Comparison of ENCODE assay signal across 1 cellular context in the genomic region with DNA sequence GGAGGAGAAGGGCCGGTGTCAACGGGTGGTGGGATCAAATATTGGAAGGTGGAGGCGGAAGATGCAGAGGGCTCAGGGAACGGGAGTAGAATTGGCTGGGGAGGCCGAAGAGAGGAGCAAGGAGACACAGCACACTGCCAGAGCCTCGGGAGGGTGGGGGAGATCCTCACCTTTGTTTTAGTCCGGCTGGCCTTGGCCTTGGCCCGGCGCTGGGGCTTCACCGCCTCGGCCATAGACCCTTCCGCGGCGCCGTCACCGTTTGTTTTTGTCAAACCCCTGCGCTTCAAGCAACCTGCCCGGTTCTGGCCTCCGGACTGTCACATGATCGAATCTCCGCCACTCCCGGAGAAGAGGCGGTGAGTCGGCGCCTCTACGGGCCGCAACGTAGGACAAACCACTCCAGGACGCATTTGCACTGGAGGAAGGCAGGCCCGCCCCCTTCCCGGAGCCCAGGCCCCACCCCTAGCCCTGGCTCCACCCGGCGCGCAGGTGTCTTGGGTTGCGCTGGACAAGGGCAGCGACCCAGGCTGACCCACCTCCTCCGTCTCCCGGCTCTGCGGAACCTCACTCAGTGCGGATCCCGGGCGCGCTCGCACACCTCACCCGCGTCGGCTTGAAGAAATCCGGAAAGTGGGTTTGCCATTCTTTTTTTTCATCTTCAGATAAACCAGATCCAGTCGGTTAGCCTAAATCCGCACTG.
TF ChIP-seq lines count a peak whose summit lies in the region.

A gene with protein sequence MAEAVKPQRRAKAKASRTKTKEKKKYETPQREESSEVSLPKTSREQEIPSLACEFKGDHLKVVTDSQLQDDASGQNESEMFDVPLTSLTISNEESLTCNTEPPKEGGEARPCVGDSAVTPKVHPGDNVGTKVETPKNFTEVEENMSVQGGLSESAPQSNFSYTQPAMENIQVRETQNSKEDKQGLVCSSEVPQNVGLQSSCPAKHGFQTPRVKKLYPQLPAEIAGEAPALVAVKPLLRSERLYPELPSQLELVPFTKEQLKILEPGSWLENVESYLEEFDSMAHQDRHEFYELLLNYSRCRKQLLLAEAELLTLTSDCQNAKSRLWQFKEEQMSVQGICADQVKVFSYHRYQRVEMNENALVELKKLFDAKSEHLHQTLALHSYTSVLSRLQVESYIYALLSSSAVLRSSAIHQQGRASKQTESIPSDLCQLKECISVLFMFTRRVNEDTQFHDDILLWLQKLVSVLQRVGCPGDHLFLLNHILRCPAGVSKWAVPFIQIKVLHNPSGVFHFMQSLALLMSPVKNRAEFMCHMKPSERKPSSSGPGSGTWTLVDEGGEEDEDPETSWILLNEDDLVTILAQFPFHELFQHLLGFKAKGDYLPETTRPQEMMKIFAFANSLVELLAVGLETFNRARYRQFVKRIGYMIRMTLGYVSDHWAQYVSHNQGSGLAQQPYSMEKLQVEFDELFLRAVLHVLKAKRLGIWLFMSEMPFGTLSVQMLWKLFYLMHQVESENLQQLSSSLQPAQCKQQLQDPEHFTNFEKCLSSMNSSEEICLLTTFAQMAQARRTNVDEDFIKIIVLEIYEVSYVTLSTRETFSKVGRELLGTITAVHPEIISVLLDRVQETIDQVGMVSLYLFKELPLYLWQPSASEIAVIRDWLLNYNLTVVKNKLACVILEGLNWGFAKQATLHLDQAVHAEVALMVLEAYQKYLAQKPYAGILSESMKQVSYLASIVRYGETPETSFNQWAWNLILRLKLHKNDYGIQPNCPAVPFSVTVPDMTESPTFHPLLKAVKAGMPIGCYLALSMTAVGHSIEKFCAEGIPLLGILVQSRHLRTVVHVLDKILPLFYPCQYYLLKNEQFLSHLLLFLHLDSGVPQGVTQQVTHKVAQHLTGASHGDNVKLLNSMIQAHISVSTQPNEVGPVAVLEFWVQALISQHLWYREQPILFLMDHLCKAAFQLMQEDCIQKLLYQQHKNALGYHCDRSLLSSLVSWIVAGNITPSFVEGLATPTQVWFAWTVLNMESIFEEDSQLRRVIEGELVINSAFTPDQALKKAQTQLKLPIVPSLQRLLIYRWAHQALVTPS (N-terminal part only) (minus strand): TSS at position 323 of the 700 bp plus-strand sequence. CDS start 90 bp downstream, at position 233.

TF ChIP-seq in HepG2, 621 proteins besides CTCF, POLR2A, EP300 and RAD21 (continued from another document and continues in another):
- TF ChIP-seq, protein P1, sequence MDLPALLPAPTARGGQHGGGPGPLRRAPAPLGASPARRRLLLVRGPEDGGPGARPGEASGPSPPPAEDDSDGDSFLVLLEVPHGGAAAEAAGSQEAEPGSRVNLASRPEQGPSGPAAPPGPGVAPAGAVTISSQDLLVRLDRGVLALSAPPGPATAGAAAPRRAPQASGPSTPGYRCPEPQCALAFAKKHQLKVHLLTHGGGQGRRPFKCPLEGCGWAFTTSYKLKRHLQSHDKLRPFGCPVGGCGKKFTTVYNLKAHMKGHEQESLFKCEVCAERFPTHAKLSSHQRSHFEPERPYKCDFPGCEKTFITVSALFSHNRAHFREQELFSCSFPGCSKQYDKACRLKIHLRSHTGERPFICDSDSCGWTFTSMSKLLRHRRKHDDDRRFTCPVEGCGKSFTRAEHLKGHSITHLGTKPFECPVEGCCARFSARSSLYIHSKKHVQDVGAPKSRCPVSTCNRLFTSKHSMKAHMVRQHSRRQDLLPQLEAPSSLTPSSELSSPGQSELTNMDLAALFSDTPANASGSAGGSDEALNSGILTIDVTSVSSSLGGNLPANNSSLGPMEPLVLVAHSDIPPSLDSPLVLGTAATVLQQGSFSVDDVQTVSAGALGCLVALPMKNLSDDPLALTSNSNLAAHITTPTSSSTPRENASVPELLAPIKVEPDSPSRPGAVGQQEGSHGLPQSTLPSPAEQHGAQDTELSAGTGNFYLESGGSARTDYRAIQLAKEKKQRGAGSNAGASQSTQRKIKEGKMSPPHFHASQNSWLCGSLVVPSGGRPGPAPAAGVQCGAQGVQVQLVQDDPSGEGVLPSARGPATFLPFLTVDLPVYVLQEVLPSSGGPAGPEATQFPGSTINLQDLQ (CRISPR knock-in tag; IDR thresholded peaks at IDR 0.05), result no peak
- TF ChIP-seq ZNF614 (CRISPR knock-in tag; IDR thresholded peaks at IDR 0.05; ENCODE audit: borderline replicate concordance), result no peak
- TF ChIP-seq NFYC (CRISPR knock-in tag; IDR thresholded peaks at IDR 0.05), result peak; percentile 86
- TF ChIP-seq ZNF557 (CRISPR knock-in tag; IDR thresholded peaks at IDR 0.05), result no peak
- TF ChIP-seq ZNF160 (CRISPR knock-in tag; IDR thresholded peaks at IDR 0.05), result no peak; the same call in 1 of the 2 replicates
- TF ChIP-seq BRF2 (CRISPR knock-in tag; IDR thresholded peaks at IDR 0.05), result no peak
- TF ChIP-seq, protein P2, sequence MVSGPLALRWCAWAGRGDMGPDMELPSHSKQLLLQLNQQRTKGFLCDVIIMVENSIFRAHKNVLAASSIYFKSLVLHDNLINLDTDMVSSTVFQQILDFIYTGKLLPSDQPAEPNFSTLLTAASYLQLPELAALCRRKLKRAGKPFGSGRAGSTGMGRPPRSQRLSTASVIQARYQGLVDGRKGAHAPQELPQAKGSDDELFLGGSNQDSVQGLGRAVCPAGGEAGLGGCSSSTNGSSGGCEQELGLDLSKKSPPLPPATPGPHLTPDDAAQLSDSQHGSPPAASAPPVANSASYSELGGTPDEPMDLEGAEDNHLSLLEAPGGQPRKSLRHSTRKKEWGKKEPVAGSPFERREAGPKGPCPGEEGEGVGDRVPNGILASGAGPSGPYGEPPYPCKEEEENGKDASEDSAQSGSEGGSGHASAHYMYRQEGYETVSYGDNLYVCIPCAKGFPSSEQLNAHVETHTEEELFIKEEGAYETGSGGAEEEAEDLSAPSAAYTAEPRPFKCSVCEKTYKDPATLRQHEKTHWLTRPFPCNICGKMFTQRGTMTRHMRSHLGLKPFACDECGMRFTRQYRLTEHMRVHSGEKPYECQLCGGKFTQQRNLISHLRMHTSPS (CRISPR knock-in tag; IDR thresholded peaks at IDR 0.05; ENCODE audit: low read depth), result no peak
- TF ChIP-seq, protein P3, sequence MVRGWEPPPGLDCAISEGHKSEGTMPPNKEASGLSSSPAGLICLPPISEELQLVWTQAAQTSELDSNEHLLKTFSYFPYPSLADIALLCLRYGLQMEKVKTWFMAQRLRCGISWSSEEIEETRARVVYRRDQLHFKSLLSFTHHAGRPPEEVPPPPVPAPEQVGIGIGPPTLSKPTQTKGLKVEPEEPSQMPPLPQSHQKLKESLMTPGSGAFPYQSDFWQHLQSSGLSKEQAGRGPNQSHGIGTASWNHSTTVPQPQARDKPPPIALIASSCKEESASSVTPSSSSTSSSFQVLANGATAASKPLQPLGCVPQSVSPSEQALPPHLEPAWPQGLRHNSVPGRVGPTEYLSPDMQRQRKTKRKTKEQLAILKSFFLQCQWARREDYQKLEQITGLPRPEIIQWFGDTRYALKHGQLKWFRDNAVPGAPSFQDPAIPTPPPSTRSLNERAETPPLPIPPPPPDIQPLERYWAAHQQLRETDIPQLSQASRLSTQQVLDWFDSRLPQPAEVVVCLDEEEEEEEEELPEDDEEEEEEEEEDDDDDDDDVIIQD (CRISPR knock-in tag; IDR thresholded peaks at IDR 0.05; ENCODE audit: low read depth), result peak; percentile 55; the same call in 1 of the 2 replicates
- TF ChIP-seq ZNF230 (CRISPR knock-in tag; IDR thresholded peaks at IDR 0.05), result no peak
- no peak for TF ChIP-seq MIER2 (CRISPR knock-in tag; IDR thresholded peaks at IDR 0.05)
- TF ChIP-seq TCF7L2 (IDR thresholded peaks at IDR 0.05; ENCODE audit: low read depth, low read length), result no peak
- TF ChIP-seq ZNF331 (CRISPR knock-in tag; IDR thresholded peaks at IDR 0.05), result peak; percentile 84
- TF ChIP-seq XRCC5 (optimal IDR thresholded peaks at IDR 0.05; ENCODE audit: low read length), result no peak
- TF ChIP-seq, protein P4, sequence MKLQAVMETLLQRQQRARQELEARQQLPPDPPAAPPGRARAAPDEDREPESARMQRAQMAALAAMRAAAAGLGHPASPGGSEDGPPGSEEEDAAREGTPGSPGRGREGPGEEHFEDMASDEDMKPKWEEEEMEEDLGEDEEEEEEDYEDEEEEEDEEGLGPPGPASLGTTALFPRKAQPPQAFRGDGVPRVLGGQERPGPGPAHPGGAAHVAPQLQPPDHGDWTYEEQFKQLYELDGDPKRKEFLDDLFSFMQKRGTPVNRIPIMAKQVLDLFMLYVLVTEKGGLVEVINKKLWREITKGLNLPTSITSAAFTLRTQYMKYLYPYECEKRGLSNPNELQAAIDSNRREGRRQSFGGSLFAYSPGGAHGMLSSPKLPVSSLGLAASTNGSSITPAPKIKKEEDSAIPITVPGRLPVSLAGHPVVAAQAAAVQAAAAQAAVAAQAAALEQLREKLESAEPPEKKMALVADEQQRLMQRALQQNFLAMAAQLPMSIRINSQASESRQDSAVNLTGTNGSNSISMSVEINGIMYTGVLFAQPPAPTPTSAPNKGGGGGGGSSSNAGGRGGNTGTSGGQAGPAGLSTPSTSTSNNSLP (IDR thresholded peaks at IDR 0.05; ENCODE audit: low read depth, low read length), result no peak
- TF ChIP-seq ZSCAN12 (CRISPR knock-in tag; IDR thresholded peaks at IDR 0.05), result no peak
- no peak for TF ChIP-seq GTF2F1 (IDR thresholded peaks at IDR 0.05; ENCODE audit: low read length)
- no peak for TF ChIP-seq PCBP2 (optimal IDR thresholded peaks at IDR 0.05; ENCODE audit: low read depth, low read length, poor library complexity, severe bottlenecking)
- TF ChIP-seq ZNF652 (CRISPR knock-in tag; IDR thresholded peaks at IDR 0.05; ENCODE audit: borderline replicate concordance, low read depth), result no peak
- TF ChIP-seq CREM (IDR thresholded peaks at IDR 0.05), result peak; percentile 67
- no peak for TF ChIP-seq CREM (CRISPR knock-in tag; IDR thresholded peaks at IDR 0.05)
- no peak for TF ChIP-seq MAFG (CRISPR knock-in tag; IDR thresholded peaks at IDR 0.05)
- TF ChIP-seq, protein P5, sequence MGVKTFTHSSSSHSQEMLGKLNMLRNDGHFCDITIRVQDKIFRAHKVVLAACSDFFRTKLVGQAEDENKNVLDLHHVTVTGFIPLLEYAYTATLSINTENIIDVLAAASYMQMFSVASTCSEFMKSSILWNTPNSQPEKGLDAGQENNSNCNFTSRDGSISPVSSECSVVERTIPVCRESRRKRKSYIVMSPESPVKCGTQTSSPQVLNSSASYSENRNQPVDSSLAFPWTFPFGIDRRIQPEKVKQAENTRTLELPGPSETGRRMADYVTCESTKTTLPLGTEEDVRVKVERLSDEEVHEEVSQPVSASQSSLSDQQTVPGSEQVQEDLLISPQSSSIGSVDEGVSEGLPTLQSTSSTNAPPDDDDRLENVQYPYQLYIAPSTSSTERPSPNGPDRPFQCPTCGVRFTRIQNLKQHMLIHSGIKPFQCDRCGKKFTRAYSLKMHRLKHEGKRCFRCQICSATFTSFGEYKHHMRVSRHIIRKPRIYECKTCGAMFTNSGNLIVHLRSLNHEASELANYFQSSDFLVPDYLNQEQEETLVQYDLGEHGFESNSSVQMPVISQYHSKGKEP (CRISPR knock-in tag; IDR thresholded peaks at IDR 0.05), result no peak
- peak; percentile 42 for TF ChIP-seq AGO1 (IDR thresholded peaks at IDR 0.05; ENCODE audit: low read depth, low read length, poor library complexity, severe bottlenecking)
- TF ChIP-seq TOE1 (CRISPR knock-in tag; IDR thresholded peaks at IDR 0.05), result no peak
- no peak for TF ChIP-seq TBX2 (CRISPR knock-in tag; IDR thresholded peaks at IDR 0.05; ENCODE audit: borderline replicate concordance)
- TF ChIP-seq ZMAT3 (CRISPR knock-in tag; conservative IDR thresholded peaks at IDR 0.05), result no peak
- peak; percentile 64; the same call in 1 of the 2 replicates for TF ChIP-seq ZGPAT (CRISPR knock-in tag; IDR thresholded peaks at IDR 0.05)
- TF ChIP-seq ZNF329 (CRISPR knock-in tag; IDR thresholded peaks at IDR 0.05; ENCODE audit: low read depth), result no peak
- peak; percentile 70; the same call in 1 of the 2 replicates for TF ChIP-seq TAF1 (CRISPR knock-in tag; IDR thresholded peaks at IDR 0.05)
- TF ChIP-seq RBAK (CRISPR knock-in tag; IDR thresholded peaks at IDR 0.05), result no peak
- no peak for TF ChIP-seq STAT6 (CRISPR knock-in tag; IDR thresholded peaks at IDR 0.05; ENCODE audit: borderline replicate concordance)
- TF ChIP-seq ZNF576 (CRISPR knock-in tag; IDR thresholded peaks at IDR 0.05), result no peak
- no peak for TF ChIP-seq ZNF234 (CRISPR knock-in tag; conservative IDR thresholded peaks at IDR 0.05)
- TF ChIP-seq MXD1 (CRISPR knock-in tag; IDR thresholded peaks at IDR 0.05), result peak; percentile 51; the same call in 1 of the 2 replicates
- no peak for TF ChIP-seq ZNF780A (CRISPR knock-in tag; IDR thresholded peaks at IDR 0.05)
